Comparison of ENCODE assay signal across 1 cellular context in the genomic region with DNA sequence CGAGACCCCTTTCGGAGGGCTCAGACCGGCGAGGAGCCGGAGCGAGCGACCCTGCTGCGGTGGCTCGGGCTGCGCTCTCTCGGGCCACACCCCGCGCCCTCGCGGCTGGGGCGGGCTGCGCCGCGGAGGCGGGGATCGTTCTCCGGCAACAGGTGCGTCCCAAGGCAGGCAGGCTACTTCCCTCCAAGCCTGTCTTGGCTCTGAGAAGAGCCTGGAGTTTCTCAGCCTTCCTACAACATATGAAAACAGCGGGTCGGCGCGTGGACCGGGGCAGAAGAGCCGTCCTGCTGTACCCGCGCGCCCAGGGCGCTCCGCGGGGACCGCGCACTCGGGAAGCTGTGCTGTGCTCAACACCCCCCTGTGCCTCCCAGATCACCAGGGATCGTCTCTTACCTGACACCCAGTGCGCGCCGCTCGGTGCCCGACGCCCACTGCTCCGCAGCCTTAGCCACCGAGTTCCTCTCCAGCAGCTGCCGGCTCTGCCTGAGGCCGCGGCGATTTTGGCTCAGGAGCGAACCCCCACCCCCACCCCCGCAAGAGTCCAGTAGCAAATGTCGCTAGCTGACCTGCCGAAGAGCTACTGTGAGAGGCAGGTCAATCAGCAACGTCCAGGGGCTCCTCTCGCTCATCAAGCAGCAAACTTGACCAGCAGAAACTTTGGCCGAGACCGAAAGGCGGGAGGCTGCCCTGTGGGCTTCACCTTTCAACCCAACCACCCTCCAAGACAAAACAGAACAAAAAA.
TF ChIP-seq lines count a peak whose summit lies in the region.

No MANE protein-coding gene starts in this region.

TF ChIP-seq in HepG2, 621 proteins besides CTCF, POLR2A, EP300 and RAD21 (continued from another document and continues in another):
- TF ChIP-seq, protein P1, sequence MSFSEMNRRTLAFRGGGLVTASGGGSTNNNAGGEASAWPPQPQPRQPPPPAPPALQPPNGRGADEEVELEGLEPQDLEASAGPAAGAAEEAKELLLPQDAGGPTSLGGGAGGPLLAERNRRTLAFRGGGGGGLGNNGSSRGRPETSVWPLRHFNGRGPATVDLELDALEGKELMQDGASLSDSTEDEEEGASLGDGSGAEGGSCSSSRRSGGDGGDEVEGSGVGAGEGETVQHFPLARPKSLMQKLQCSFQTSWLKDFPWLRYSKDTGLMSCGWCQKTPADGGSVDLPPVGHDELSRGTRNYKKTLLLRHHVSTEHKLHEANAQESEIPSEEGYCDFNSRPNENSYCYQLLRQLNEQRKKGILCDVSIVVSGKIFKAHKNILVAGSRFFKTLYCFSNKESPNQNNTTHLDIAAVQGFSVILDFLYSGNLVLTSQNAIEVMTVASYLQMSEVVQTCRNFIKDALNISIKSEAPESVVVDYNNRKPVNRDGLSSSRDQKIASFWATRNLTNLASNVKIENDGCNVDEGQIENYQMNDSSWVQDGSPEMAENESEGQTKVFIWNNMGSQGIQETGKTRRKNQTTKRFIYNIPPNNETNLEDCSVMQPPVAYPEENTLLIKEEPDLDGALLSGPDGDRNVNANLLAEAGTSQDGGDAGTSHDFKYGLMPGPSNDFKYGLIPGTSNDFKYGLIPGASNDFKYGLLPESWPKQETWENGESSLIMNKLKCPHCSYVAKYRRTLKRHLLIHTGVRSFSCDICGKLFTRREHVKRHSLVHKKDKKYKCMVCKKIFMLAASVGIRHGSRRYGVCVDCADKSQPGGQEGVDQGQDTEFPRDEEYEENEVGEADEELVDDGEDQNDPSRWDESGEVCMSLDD (CRISPR knock-in tag; IDR thresholded peaks at IDR 0.05; ENCODE audit: borderline replicate concordance) = no peak
- TF ChIP-seq, protein P2, sequence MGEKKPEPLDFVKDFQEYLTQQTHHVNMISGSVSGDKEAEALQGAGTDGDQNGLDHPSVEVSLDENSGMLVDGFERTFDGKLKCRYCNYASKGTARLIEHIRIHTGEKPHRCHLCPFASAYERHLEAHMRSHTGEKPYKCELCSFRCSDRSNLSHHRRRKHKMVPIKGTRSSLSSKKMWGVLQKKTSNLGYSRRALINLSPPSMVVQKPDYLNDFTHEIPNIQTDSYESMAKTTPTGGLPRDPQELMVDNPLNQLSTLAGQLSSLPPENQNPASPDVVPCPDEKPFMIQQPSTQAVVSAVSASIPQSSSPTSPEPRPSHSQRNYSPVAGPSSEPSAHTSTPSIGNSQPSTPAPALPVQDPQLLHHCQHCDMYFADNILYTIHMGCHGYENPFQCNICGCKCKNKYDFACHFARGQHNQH (CRISPR knock-in tag; IDR thresholded peaks at IDR 0.05) = no peak
- TF ChIP-seq, protein P3, sequence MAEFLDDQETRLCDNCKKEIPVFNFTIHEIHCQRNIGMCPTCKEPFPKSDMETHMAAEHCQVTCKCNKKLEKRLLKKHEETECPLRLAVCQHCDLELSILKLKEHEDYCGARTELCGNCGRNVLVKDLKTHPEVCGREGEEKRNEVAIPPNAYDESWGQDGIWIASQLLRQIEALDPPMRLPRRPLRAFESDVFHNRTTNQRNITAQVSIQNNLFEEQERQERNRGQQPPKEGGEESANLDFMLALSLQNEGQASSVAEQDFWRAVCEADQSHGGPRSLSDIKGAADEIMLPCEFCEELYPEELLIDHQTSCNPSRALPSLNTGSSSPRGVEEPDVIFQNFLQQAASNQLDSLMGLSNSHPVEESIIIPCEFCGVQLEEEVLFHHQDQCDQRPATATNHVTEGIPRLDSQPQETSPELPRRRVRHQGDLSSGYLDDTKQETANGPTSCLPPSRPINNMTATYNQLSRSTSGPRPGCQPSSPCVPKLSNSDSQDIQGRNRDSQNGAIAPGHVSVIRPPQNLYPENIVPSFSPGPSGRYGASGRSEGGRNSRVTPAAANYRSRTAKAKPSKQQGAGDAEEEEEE (CRISPR knock-in tag; IDR thresholded peaks at IDR 0.05; ENCODE audit: borderline replicate concordance) = no peak
- TF ChIP-seq, protein P4, sequence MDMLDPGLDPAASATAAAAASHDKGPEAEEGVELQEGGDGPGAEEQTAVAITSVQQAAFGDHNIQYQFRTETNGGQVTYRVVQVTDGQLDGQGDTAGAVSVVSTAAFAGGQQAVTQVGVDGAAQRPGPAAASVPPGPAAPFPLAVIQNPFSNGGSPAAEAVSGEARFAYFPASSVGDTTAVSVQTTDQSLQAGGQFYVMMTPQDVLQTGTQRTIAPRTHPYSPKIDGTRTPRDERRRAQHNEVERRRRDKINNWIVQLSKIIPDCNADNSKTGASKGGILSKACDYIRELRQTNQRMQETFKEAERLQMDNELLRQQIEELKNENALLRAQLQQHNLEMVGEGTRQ (IDR thresholded peaks at IDR 0.05; ENCODE audit: low read depth, low read length) = no peak
- TF ChIP-seq, protein P4 (CRISPR knock-in tag; IDR thresholded peaks at IDR 0.05; ENCODE audit: borderline replicate concordance) = no peak
- TF ChIP-seq, protein P5, sequence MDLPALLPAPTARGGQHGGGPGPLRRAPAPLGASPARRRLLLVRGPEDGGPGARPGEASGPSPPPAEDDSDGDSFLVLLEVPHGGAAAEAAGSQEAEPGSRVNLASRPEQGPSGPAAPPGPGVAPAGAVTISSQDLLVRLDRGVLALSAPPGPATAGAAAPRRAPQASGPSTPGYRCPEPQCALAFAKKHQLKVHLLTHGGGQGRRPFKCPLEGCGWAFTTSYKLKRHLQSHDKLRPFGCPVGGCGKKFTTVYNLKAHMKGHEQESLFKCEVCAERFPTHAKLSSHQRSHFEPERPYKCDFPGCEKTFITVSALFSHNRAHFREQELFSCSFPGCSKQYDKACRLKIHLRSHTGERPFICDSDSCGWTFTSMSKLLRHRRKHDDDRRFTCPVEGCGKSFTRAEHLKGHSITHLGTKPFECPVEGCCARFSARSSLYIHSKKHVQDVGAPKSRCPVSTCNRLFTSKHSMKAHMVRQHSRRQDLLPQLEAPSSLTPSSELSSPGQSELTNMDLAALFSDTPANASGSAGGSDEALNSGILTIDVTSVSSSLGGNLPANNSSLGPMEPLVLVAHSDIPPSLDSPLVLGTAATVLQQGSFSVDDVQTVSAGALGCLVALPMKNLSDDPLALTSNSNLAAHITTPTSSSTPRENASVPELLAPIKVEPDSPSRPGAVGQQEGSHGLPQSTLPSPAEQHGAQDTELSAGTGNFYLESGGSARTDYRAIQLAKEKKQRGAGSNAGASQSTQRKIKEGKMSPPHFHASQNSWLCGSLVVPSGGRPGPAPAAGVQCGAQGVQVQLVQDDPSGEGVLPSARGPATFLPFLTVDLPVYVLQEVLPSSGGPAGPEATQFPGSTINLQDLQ (CRISPR knock-in tag; IDR thresholded peaks at IDR 0.05) = no peak
- peak; percentile 93 for TF ChIP-seq EZH2 (conservative IDR thresholded peaks at IDR 0.05; ENCODE audit: low read depth, low read length)
- no peak for TF ChIP-seq AGO1 (IDR thresholded peaks at IDR 0.05; ENCODE audit: low read depth, low read length, poor library complexity, severe bottlenecking)
- TF ChIP-seq FOXP1 (IDR thresholded peaks at IDR 0.05) = no peak
- TF ChIP-seq FOXP1 (CRISPR knock-in tag; IDR thresholded peaks at IDR 0.05) = no peak
- no peak for TF ChIP-seq ZNF253 (CRISPR knock-in tag; IDR thresholded peaks at IDR 0.05; ENCODE audit: borderline replicate concordance)
- no peak for TF ChIP-seq SETDB1 (CRISPR knock-in tag; IDR thresholded peaks at IDR 0.05; ENCODE audit: borderline replicate concordance)
- TF ChIP-seq, protein P6, sequence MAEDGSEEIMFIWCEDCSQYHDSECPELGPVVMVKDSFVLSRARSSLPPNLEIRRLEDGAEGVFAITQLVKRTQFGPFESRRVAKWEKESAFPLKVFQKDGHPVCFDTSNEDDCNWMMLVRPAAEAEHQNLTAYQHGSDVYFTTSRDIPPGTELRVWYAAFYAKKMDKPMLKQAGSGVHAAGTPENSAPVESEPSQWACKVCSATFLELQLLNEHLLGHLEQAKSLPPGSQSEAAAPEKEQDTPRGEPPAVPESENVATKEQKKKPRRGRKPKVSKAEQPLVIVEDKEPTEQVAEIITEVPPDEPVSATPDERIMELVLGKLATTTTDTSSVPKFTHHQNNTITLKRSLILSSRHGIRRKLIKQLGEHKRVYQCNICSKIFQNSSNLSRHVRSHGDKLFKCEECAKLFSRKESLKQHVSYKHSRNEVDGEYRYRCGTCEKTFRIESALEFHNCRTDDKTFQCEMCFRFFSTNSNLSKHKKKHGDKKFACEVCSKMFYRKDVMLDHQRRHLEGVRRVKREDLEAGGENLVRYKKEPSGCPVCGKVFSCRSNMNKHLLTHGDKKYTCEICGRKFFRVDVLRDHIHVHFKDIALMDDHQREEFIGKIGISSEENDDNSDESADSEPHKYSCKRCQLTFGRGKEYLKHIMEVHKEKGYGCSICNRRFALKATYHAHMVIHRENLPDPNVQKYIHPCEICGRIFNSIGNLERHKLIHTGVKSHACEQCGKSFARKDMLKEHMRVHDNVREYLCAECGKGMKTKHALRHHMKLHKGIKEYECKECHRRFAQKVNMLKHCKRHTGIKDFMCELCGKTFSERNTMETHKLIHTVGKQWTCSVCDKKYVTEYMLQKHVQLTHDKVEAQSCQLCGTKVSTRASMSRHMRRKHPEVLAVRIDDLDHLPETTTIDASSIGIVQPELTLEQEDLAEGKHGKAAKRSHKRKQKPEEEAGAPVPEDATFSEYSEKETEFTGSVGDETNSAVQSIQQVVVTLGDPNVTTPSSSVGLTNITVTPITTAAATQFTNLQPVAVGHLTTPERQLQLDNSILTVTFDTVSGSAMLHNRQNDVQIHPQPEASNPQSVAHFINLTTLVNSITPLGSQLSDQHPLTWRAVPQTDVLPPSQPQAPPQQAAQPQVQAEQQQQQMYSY (CRISPR knock-in tag; IDR thresholded peaks at IDR 0.05) = no peak
- no peak for TF ChIP-seq CC2D1A (CRISPR knock-in tag; IDR thresholded peaks at IDR 0.05)
- TF ChIP-seq ELF1 (CRISPR knock-in tag; IDR thresholded peaks at IDR 0.05) = no peak
- no peak for TF ChIP-seq TSC22D2 (CRISPR knock-in tag; IDR thresholded peaks at IDR 0.05; ENCODE audit: borderline replicate concordance)
- TF ChIP-seq, protein P7, sequence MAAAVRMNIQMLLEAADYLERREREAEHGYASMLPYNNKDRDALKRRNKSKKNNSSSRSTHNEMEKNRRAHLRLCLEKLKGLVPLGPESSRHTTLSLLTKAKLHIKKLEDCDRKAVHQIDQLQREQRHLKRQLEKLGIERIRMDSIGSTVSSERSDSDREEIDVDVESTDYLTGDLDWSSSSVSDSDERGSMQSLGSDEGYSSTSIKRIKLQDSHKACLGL (CRISPR knock-in tag; IDR thresholded peaks at IDR 0.05) = no peak
- TF ChIP-seq CHCHD3 (CRISPR knock-in tag; IDR thresholded peaks at IDR 0.05) = no peak
- no peak for TF ChIP-seq SOX6 (IDR thresholded peaks at IDR 0.05)
- TF ChIP-seq SOX6 (CRISPR knock-in tag; IDR thresholded peaks at IDR 0.05) = no peak
- TF ChIP-seq SRSF1 (optimal IDR thresholded peaks at IDR 0.05; ENCODE audit: low read depth, low read length) = peak; percentile 39
- no peak for TF ChIP-seq ZNF777 (CRISPR knock-in tag; IDR thresholded peaks at IDR 0.05)
- no peak for TF ChIP-seq TMF1 (CRISPR knock-in tag; IDR thresholded peaks at IDR 0.05; ENCODE audit: low read depth)
- TF ChIP-seq RFX5 (IDR thresholded peaks at IDR 0.05; ENCODE audit: low read depth, low read length) = no peak
- TF ChIP-seq MTF2 (CRISPR knock-in tag; IDR thresholded peaks at IDR 0.05; ENCODE audit: borderline replicate concordance) = peak; percentile 97
- no peak for TF ChIP-seq ZNF367 (CRISPR knock-in tag; IDR thresholded peaks at IDR 0.05; ENCODE audit: borderline replicate concordance)
- TF ChIP-seq ZNF660 (CRISPR knock-in tag; IDR thresholded peaks at IDR 0.05; ENCODE audit: borderline replicate concordance, low read depth) = no peak
- TF ChIP-seq ZNF788 (CRISPR knock-in tag; IDR thresholded peaks at IDR 0.05; ENCODE audit: borderline replicate concordance) = no peak
- no peak for TF ChIP-seq ZNF510 (CRISPR knock-in tag; IDR thresholded peaks at IDR 0.05; ENCODE audit: low read depth)
- TF ChIP-seq, protein P8, sequence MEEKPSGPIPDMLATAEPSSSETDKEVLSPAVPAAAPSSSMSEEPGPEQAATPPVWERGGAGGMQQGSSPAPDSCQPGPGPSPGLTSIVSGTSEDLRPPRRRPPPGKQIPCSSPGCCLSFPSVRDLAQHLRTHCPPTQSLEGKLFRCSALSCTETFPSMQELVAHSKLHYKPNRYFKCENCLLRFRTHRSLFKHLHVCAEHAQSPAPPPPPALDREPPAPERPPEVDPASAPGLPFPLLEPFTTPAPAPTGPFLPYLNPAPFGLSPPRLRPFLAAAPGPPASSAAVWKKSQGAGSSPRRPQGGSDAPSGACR (CRISPR knock-in tag; IDR thresholded peaks at IDR 0.05) = no peak
- TF ChIP-seq ZNF292 (CRISPR knock-in tag; IDR thresholded peaks at IDR 0.05; ENCODE audit: borderline replicate concordance, low read depth) = no peak
- TF ChIP-seq HES4 (CRISPR knock-in tag; IDR thresholded peaks at IDR 0.05; ENCODE audit: borderline replicate concordance) = no peak
- TF ChIP-seq SMARCE1 (IDR thresholded peaks at IDR 0.05; ENCODE audit: borderline replicate concordance) = no peak
- TF ChIP-seq SNAI1 (CRISPR knock-in tag; IDR thresholded peaks at IDR 0.05; ENCODE audit: borderline replicate concordance) = no peak
- TF ChIP-seq PAX8 (CRISPR knock-in tag; IDR thresholded peaks at IDR 0.05; ENCODE audit: borderline replicate concordance) = no peak
- TF ChIP-seq ZSCAN12 (CRISPR knock-in tag; IDR thresholded peaks at IDR 0.05) = no peak
- TF ChIP-seq, protein P9, sequence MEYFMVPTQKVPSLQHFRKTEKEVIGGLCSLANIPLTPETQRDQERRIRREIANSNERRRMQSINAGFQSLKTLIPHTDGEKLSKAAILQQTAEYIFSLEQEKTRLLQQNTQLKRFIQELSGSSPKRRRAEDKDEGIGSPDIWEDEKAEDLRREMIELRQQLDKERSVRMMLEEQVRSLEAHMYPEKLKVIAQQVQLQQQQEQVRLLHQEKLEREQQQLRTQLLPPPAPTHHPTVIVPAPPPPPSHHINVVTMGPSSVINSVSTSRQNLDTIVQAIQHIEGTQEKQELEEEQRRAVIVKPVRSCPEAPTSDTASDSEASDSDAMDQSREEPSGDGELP (IDR thresholded peaks at IDR 0.05; ENCODE audit: borderline replicate concordance, low read depth) = no peak
- no peak for TF ChIP-seq FOXO1 (CRISPR knock-in tag; IDR thresholded peaks at IDR 0.05)
- no peak for TF ChIP-seq NFE2L2 (IDR thresholded peaks at IDR 0.05; ENCODE audit: low read length)
- TF ChIP-seq ZNF724P (CRISPR knock-in tag; IDR thresholded peaks at IDR 0.05; ENCODE audit: borderline replicate concordance) = no peak
- no peak for TF ChIP-seq ARHGAP35 (CRISPR knock-in tag; IDR thresholded peaks at IDR 0.05; ENCODE audit: borderline replicate concordance)
- no peak for TF ChIP-seq ZNF282 (IDR thresholded peaks at IDR 0.05; ENCODE audit: partially characterized antibody)
- TF ChIP-seq ZMYM3 (CRISPR knock-in tag; IDR thresholded peaks at IDR 0.05) = no peak
- TF ChIP-seq ADNP (CRISPR knock-in tag; IDR thresholded peaks at IDR 0.05) = no peak
- no peak for TF ChIP-seq DNMT1 (CRISPR knock-in tag; IDR thresholded peaks at IDR 0.05)
- no peak for TF ChIP-seq CHD2 (IDR thresholded peaks at IDR 0.05; ENCODE audit: low read depth, low read length)
- TF ChIP-seq, protein P10, sequence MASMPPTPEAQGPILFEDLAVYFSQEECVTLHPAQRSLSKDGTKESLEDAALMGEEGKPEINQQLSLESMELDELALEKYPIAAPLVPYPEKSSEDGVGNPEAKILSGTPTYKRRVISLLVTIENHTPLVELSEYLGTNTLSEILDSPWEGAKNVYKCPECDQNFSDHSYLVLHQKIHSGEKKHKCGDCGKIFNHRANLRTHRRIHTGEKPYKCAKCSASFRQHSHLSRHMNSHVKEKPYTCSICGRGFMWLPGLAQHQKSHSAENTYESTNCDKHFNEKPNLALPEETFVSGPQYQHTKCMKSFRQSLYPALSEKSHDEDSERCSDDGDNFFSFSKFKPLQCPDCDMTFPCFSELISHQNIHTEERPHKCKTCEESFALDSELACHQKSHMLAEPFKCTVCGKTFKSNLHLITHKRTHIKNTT (CRISPR knock-in tag; IDR thresholded peaks at IDR 0.05) = no peak
